ENCODE assay signal across 8 cellular contexts in genomic region chrX:15854712-15855561, GRCh38. TPM values are rescaled to one million over a fixed set of nuclear protein-coding genes. Genes with fewer than 3 reads are reported as not detected.
DNase-seq lines count a peak whose midpoint lies in the region; ATAC-seq and TF ChIP-seq lines count a peak whose summit lies in the region.

Gene AP1S2 (minus strand): TSS chrX:15854813. CDS start chrX:15852524, 2,289 bp downstream.

- no peaks in the 10 kb centered on the region for H3K9me3 Mint-ChIP-seq in activated naive CD4-positive, alpha-beta T cell treated with anti-CD3 and anti-CD28 coated beads, Interleukin-2, amount 50 U/mL, for 72 hours

- ATAC-seq in HG02642 (IDR thresholded peaks at IDR 0.05; ENCODE audit: poor library complexity, unreplicated experiment), result peak; percentile 95
- ATAC-seq in activated naive CD4-positive, alpha-beta T cell treated with anti-CD3 and anti-CD28 coated beads, Interleukin-2, amount 50 U/mL, for 72 hours, result peak; percentile 97 to 98
- ATAC-seq in omental fat pad (ENCODE audit: low FRiP score), result peak; percentile 98

- DNase-seq in NCI-H1105 (lab: John Stamatoyannopoulos, UW) (peak; percentile 84), SKM-1 (lab: John Stamatoyannopoulos, UW; ENCODE audit: unreplicated experiment) (peak; percentile 67), glomerular endothelial cell (ENCODE audit: extremely low read depth, low read depth, low spot score) (peak; percentile 55), omental fat pad (ENCODE audit: low spot score) (peak; percentile 78)
- DNase-seq in activated naive CD4-positive, alpha-beta T cell treated with anti-CD3 and anti-CD28 coated beads, Interleukin-2, amount 50 U/mL, for 72 hours (ENCODE audit: low spot score in 2 of 2), result peak; percentile 89 to 94

- TF ChIP-seq CTCF in omental fat pad (IDR thresholded peaks at IDR 0.05), result no peak

- H3K27ac ChIP-seq in temporal lobe (ENCODE audit: low read depth, low read length), result peak within 1 kb of the TSS; percentile 82

- peak within 1 kb of the TSS; percentile 95 to 99 for H3K27ac Mint-ChIP-seq in activated naive CD4-positive, alpha-beta T cell treated with anti-CD3 and anti-CD28 coated beads, Interleukin-2, amount 50 U/mL, for 72 hours

- peaks cover 0 to 7% of the 10 kb centered on the region in 2 donors for H3K36me3 Mint-ChIP-seq in activated naive CD4-positive, alpha-beta T cell treated with anti-CD3 and anti-CD28 coated beads, Interleukin-2, amount 50 U/mL, for 72 hours

- TF ChIP-seq POLR2A in GM10847 (IDR thresholded peaks at IDR 0.05; ENCODE audit: extremely low read depth, insufficient read length), result peak; percentile 52

RNA-seq across cellular contexts. Expression of gene AP1S2, which starts in this region (rescaled TPM):
- 10 to 100 TPM; 21.6 to 23.8 TPM for total RNA-seq in activated naive CD4-positive, alpha-beta T cell treated with anti-CD3 and anti-CD28 coated beads, Interleukin-2, amount 50 U/mL, for 72 hours
- total RNA-seq in glomerular endothelial cell (75.2 and 80.2 TPM in 2 replicates), omental fat pad (10 to 100 TPM; 36.8 to 73.9 (median 53.4) TPM), temporal lobe (110 TPM)

Comparison
In these comparisons a context has a peak if more than half of its experiments do, and no peak if none do; other contexts are left out.
1. Peak in every context shown above with its lines: DNase-seq, ATAC-seq and H3K27ac ChIP-seq.